Comparison of ENCODE assay signal across 27 cellular contexts in genomic region chr2:88721268-88721667, GRCh38.
"Had no signal": no experiment of that assay in that cellular context is flagged by ENCODE, and none has a peak within 500 bp of the region (broad histone marks: within the 10 kb centered on the region; RNA-seq: fewer than 3 reads in every experiment).

No MANE protein-coding gene starts in this region.

- ATAC-seq: K562, Panc1, PC-3, Right ventricle myocardium inferior, SK-N-SH treated with all-trans-retinoic acid at 6 μM for 48 hours had no signal

- H3K4me3 Mint-ChIP-seq: IgD-negative memory B cell had no signal

- H3K27ac Mint-ChIP-seq: IgD-negative memory B cell had no signal

- FAIRE-seq: HTR-8/SVneo, K562 had no signal

- H3K27me3 ChIP-seq: SJCRH30 had no signal

- H3K27me3 Mint-ChIP-seq: IgD-negative memory B cell had no signal

- DNase-seq: Kasumi-1; MM.1S; NCI-H1105; NCI-H1417 treated with DMSO at 0.1 percent for 48 hours; NCI-H146; NCI-H1694 treated with DMSO at 0.1 percent for 48 hours; NCI-H1930; NCI-H2081; NCI-H2107; NCI-H226; NCI-H446; NCI-H510A; NCI-H524 treated with DMSO at 0.1 percent for 48 hours; NCI-H69; NCI-H774; NK-92 treated with Interleukin-12 subunit alpha and Interleukin-12 subunit beta, amount 100 ng/mL, for 24 hours; PC-3; SHP77 treated with DMSO at 0.1 percent for 48 hours; SJCRH30 had no signal

- H3K4me1 ChIP-seq: SJCRH30 had no signal

- H3K4me3 ChIP-seq: K562, SJCRH30 had no signal

- H3K27ac ChIP-seq: HL-60, KMS-11, SJCRH30 had no signal
